1 cellular context compared by ENCODE assay signal in genomic region chr16:88618182-88618955, GRCh38.
A peak's percentile ranks its signal among the peaks of the same experiment; 100 is the strongest.
TF ChIP-seq lines count a peak whose summit lies in the region.

No MANE protein-coding gene starts in this region.

TF ChIP-seq in HepG2, 621 proteins besides CTCF, POLR2A, EP300 and RAD21 (continued from another document and continues in another):
- TF ChIP-seq LCORL (IDR thresholded peaks at IDR 0.05), result no peak
- peak; percentile 44; the same call in 1 of the 2 replicates for TF ChIP-seq LCORL (CRISPR knock-in tag; IDR thresholded peaks at IDR 0.05)
- TF ChIP-seq RARA (CRISPR knock-in tag; IDR thresholded peaks at IDR 0.05), result peak; percentile 91
- TF ChIP-seq ARNTL (CRISPR knock-in tag; IDR thresholded peaks at IDR 0.05), result peak; percentile 80
- no peak for TF ChIP-seq ZNF232 (CRISPR knock-in tag; IDR thresholded peaks at IDR 0.05; ENCODE audit: borderline replicate concordance)
- TF ChIP-seq ZNF335 (CRISPR knock-in tag; IDR thresholded peaks at IDR 0.05), result no peak; the same call in 1 of the 2 replicates
- 0 out of 2 replicates have a peak, but pooled peaks have one; percentile 10 for TF ChIP-seq FOXC1 (CRISPR knock-in tag; IDR thresholded peaks at IDR 0.05; ENCODE audit: borderline replicate concordance)
- peak; percentile 77 for TF ChIP-seq RNF2 (conservative IDR thresholded peaks at IDR 0.05; ENCODE audit: low read depth)
- TF ChIP-seq ZNF160 (CRISPR knock-in tag; IDR thresholded peaks at IDR 0.05), result 0 out of 2 replicates have a peak, but pooled peaks have one; percentile 57
- TF ChIP-seq ZEB1 (IDR thresholded peaks at IDR 0.05; ENCODE audit: insufficient replicate concordance, low read depth), result no peak
- TF ChIP-seq PAX8 (CRISPR knock-in tag; IDR thresholded peaks at IDR 0.05; ENCODE audit: borderline replicate concordance), result no peak
- TF ChIP-seq ZMYM2 (CRISPR knock-in tag; IDR thresholded peaks at IDR 0.05), result no peak
- no peak for TF ChIP-seq ZNF18 (CRISPR knock-in tag; IDR thresholded peaks at IDR 0.05; ENCODE audit: insufficient replicate concordance)
- peak; percentile 66 for TF ChIP-seq TFDP2 (CRISPR knock-in tag; IDR thresholded peaks at IDR 0.05)
- 0 out of 2 replicates have a peak, but pooled peaks have one; percentile 26 for TF ChIP-seq ZBTB14 (CRISPR knock-in tag; IDR thresholded peaks at IDR 0.05)
- peak; percentile 91 for TF ChIP-seq HNF4G (IDR thresholded peaks at IDR 0.05; ENCODE audit: borderline replicate concordance, low read depth, low read length)
- TF ChIP-seq HNF4G (CRISPR knock-in tag; IDR thresholded peaks at IDR 0.05; ENCODE audit: borderline replicate concordance, low read depth), result peak; percentile 79; the same call in 1 of the 2 replicates
- TF ChIP-seq ZNF800 (CRISPR knock-in tag; IDR thresholded peaks at IDR 0.05), result 0 out of 2 replicates have a peak, but pooled peaks have one; percentile 52
- TF ChIP-seq NFKB2 (CRISPR knock-in tag; IDR thresholded peaks at IDR 0.05; ENCODE audit: borderline replicate concordance), result peak; percentile 59; the same call in 1 of the 2 replicates
- 0 out of 2 replicates have a peak, but pooled peaks have one; percentile 62 for TF ChIP-seq ZNF354B (CRISPR knock-in tag; IDR thresholded peaks at IDR 0.05)
- no peak for TF ChIP-seq ZNF782 (CRISPR knock-in tag; IDR thresholded peaks at IDR 0.05; ENCODE audit: borderline replicate concordance)
- no peak for TF ChIP-seq PCBP2 (optimal IDR thresholded peaks at IDR 0.05; ENCODE audit: low read depth, low read length, poor library complexity, severe bottlenecking)
- TF ChIP-seq ZNF563 (CRISPR knock-in tag; IDR thresholded peaks at IDR 0.05), result no peak
- no peak for TF ChIP-seq ZNF577 (CRISPR knock-in tag; IDR thresholded peaks at IDR 0.05; ENCODE audit: borderline replicate concordance, low read depth)
- TF ChIP-seq TBP (CRISPR knock-in tag; IDR thresholded peaks at IDR 0.05), result no peak
- TF ChIP-seq ZNF605 (CRISPR knock-in tag; IDR thresholded peaks at IDR 0.05), result 0 out of 2 replicates have a peak, but pooled peaks have one; percentile 8
- TF ChIP-seq ZNF510 (CRISPR knock-in tag; IDR thresholded peaks at IDR 0.05; ENCODE audit: low read depth), result no peak
- TF ChIP-seq ZNF770 (CRISPR knock-in tag; IDR thresholded peaks at IDR 0.05), result peak; percentile 14; the same call in 1 of the 2 replicates
- no peak for TF ChIP-seq SP1 (IDR thresholded peaks at IDR 0.05)
- no peak for TF ChIP-seq SP1 (CRISPR knock-in tag; IDR thresholded peaks at IDR 0.05)
- TF ChIP-seq SNAPC4 (CRISPR knock-in tag; IDR thresholded peaks at IDR 0.05), result peak; percentile 58; the same call in 1 of the 2 replicates
- peak; percentile 60; the same call in 1 of the 2 replicates for TF ChIP-seq ZNF619 (CRISPR knock-in tag; IDR thresholded peaks at IDR 0.05)
- TF ChIP-seq HOXA5 (CRISPR knock-in tag; IDR thresholded peaks at IDR 0.05), result peak; percentile 37; the same call in 1 of the 2 replicates
- TF ChIP-seq MYNN (CRISPR knock-in tag; IDR thresholded peaks at IDR 0.05; ENCODE audit: low read depth), result no peak
- TF ChIP-seq MYC (CRISPR knock-in tag; IDR thresholded peaks at IDR 0.05; ENCODE audit: borderline replicate concordance), result peak; percentile 84
- TF ChIP-seq MED1 (CRISPR knock-in tag; IDR thresholded peaks at IDR 0.05), result peak; percentile 85
- no peak for TF ChIP-seq WIZ (CRISPR knock-in tag; IDR thresholded peaks at IDR 0.05)
- TF ChIP-seq SUZ12 (IDR thresholded peaks at IDR 0.05; ENCODE audit: low read depth, low read length), result no peak
- peak; percentile 15; the same call in 1 of the 2 replicates for TF ChIP-seq NFYC (CRISPR knock-in tag; IDR thresholded peaks at IDR 0.05)
- no peak for TF ChIP-seq CREB1 (IDR thresholded peaks at IDR 0.05)
- TF ChIP-seq CREB1 (CRISPR knock-in tag; IDR thresholded peaks at IDR 0.05), result no peak
- no peak for TF ChIP-seq EEA1 (CRISPR knock-in tag; IDR thresholded peaks at IDR 0.05; ENCODE audit: borderline replicate concordance)
- TF ChIP-seq ZNF329 (CRISPR knock-in tag; IDR thresholded peaks at IDR 0.05; ENCODE audit: low read depth), result no peak
- 0 out of 2 replicates have a peak, but pooled peaks have one; percentile 62 for TF ChIP-seq ZNF891 (CRISPR knock-in tag; IDR thresholded peaks at IDR 0.05)
